ENCODE assay signal across 16 cellular contexts in genomic region chr18:5440297-5440696, GRCh38.
DNase-seq lines count a peak whose midpoint lies in the region; ATAC-seq and TF ChIP-seq lines count a peak whose summit lies in the region.
"Had no signal": no experiment of that assay in that cellular context is flagged by ENCODE, and none has a peak within 500 bp of the region (broad histone marks: within the 10 kb centered on the region; RNA-seq: fewer than 3 reads in every experiment).

No MANE protein-coding gene starts in this region.

- POLR2A ChIA-PET in A673 (lab: Charles Lee; ENCODE audit: low non-redundant PET) (no interaction called here), OCI-LY7 (lab: Charles Lee) (interaction anchor here (0.7 to 0.8 kb wide), 2 partner anchors 13 to 246 kb away, joined by 3 read pairs; no protein-coding TSS in a partner anchor)

- in situ Hi-C loops in brain microvascular endothelial cell (cut with HindIII; ENCODE audit: low pct_ligation_motif_present, low sequenced_read_pairs): no loop called here

- H3K36me3 ChIP-seq in A673 (ENCODE audit: insufficient read depth, low read length, poor library complexity, severe bottlenecking): no peaks in the 10 kb centered on the region
- H3K36me3 ChIP-seq in OCI-LY7 (ENCODE audit: insufficient read depth, low read length): no peaks in the 10 kb centered on the region
- H3K36me3 ChIP-seq in brain microvascular endothelial cell (replicated peaks): no peaks in the 10 kb centered on the region

- ATAC-seq in GM21786 (IDR thresholded peaks at IDR 0.05; ENCODE audit: unreplicated experiment): peak; percentile 47
- ATAC-seq in HG03196 (IDR thresholded peaks at IDR 0.05; ENCODE audit: unreplicated experiment): no peak
- ATAC-seq: activated naive CD4-positive, alpha-beta T cell treated with anti-CD3 and anti-CD28 coated beads, Interleukin-2, amount 50 U/mL, for 72 hours; Panc1 had no signal

- peaks cover 9% of the 10 kb centered on the region for H3K4me1 ChIP-seq in A673 (ENCODE audit: insufficient read depth, low read length, poor library complexity, severe bottlenecking)
- H3K4me1 ChIP-seq in OCI-LY7 (ENCODE audit: insufficient read depth, low read length, poor library complexity, severe bottlenecking): peaks cover 23% of the 10 kb centered on the region

- CTCF ChIA-PET in A673 (lab: Charles Lee) (no interaction called here), OCI-LY7 (lab: Charles Lee; ENCODE audit: unreplicated experiment) (no interaction called here)

- no peak overlapping the region for H3K27ac ChIP-seq in A673 (ENCODE audit: low read depth, low read length, poor library complexity, severe bottlenecking)
- no peak overlapping the region for H3K27ac ChIP-seq in OCI-LY7 (ENCODE audit: low read depth, low read length, poor library complexity, severe bottlenecking)
- H3K27ac ChIP-seq in brain microvascular endothelial cell: no peak overlapping the region

- no peak for TF ChIP-seq CTCF in A673 (conservative IDR thresholded peaks at IDR 0.05; ENCODE audit: low read depth, low read length)
- TF ChIP-seq CTCF in OCI-LY7 (conservative IDR thresholded peaks at IDR 0.05; ENCODE audit: low read length): no peak
- no peak for TF ChIP-seq CTCF in brain microvascular endothelial cell (IDR thresholded peaks at IDR 0.05; ENCODE audit: low read depth, low read length, missing control alignments)

- no peaks in the 10 kb centered on the region for H3K9me2 ChIP-seq in OCI-LY7 (ENCODE audit: insufficient read depth, low read length)

- H3K9me3 ChIP-seq in A673 (ENCODE audit: low read depth, low read length, poor library complexity, severe bottlenecking): no peaks in the 10 kb centered on the region
- H3K9me3 ChIP-seq in OCI-LY7 (ENCODE audit: low read length): no peaks in the 10 kb centered on the region

- H3K4me3 ChIP-seq in A673 (ENCODE audit: low read depth, low read length, poor library complexity, severe bottlenecking) (no peak overlapping the region), OCI-LY7 (ENCODE audit: low read depth, low read length, poor library complexity, severe bottlenecking) (no peak overlapping the region), brain microvascular endothelial cell (ENCODE audit: low read depth, low read length) (no peak overlapping the region)

- no peaks in the 10 kb centered on the region for H4K20me1 ChIP-seq in OCI-LY7 (ENCODE audit: insufficient read depth, low read length)

- intact Hi-C loops in A673 (cut with micrococcal nuclease; ENCODE audit: unreplicated experiment): no loop called here
- intact Hi-C loops in OCI-LY7 (cut with micrococcal nuclease; ENCODE audit: unreplicated experiment): loop anchor here (10.0 kb wide), 1 partner anchor 205 kb away; no protein-coding TSS in a partner anchor

- H2AFZ ChIP-seq in OCI-LY7 (ENCODE audit: low read length): 0 out of 2 replicates have a peak overlapping the region, but pooled peaks have one; percentile 38

- BruUV-seq in A673 (replicated peaks; lab: Mats Ljungman, UMichigan) (no TSS peak), OCI-LY7 (replicated peaks; lab: Mats Ljungman, UMichigan) (no TSS peak)

- DNase-seq in A673 (ENCODE audit: low spot score) (peak; percentile 41), OCI-LY7 (ENCODE audit: low spot score) (peak; percentile 39), fibroblast of peridontal ligament (ENCODE audit: extremely low read depth) (peak; percentile 22), NCI-H2171 (lab: John Stamatoyannopoulos, UW) (no peak), brain microvascular endothelial cell (no peak), DMS79 (lab: John Stamatoyannopoulos, UW) (no peak)
- DNase-seq: activated CD4-positive, alpha-beta T cell treated with anti-CD3 and anti-CD28 coated beads for 48 hours; Calu3; effector memory CD4-positive, alpha-beta T cell; H9; NCI-H1436 treated with DMSO at 0.1 percent for 48 hours; NCI-H510A treated with DMSO at 0.1 percent for 48 hours had no signal

- peak overlapping the region; percentile 35; the same call in 1 of the 2 replicates for H3K4me2 ChIP-seq in OCI-LY7 (ENCODE audit: low read length)

- no peaks in the 10 kb centered on the region for H3K27me3 ChIP-seq in A673 (replicated peaks; ENCODE audit: insufficient read depth, low read depth, low read length, poor library complexity)
- no peaks in the 10 kb centered on the region for H3K27me3 ChIP-seq in brain microvascular endothelial cell (replicated peaks)

- H3K79me2 ChIP-seq in OCI-LY7 (ENCODE audit: insufficient read depth, low read depth, low read length): no peaks in the 10 kb centered on the region

Comparison
In these comparisons a context has a peak if more than half of its experiments do, and no peak if none do; other contexts are left out.
1. DNase-seq: peak in A673 (single experiment), OCI-LY7 (single experiment) and fibroblast of peridontal ligament (single experiment); none in NCI-H2171 (single experiment), brain microvascular endothelial cell (single experiment) and DMS79 (single experiment).